Comparison of ENCODE assay signal across 8 cellular contexts in the genomic region with DNA sequence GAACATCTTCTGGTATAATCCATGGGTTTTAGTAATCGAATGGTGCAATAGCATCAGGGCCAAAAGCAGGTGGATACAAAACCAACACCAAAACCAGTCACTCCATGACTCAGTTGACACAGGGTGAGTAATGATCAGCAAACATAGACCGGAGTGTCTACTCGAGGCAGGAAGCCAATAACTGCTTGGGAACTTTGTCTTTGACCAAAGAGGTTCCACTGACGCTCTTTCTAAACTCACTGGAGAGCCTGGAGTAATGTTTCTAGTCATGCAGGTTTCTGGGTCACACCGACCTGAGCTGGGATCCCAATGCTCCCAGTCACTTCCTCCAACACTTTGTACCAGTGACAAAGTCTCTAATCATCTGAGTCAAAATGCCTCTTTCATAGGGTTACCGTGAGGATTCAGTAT. TPM values are rescaled to one million over a fixed set of nuclear protein-coding genes. Genes with fewer than 3 reads are reported as not detected.
A peak's percentile ranks its signal among the peaks of the same experiment; 100 is the strongest.
DNase-seq lines count a peak whose midpoint lies in the region; ATAC-seq and TF ChIP-seq lines count a peak whose summit lies in the region.

No MANE protein-coding gene starts in this region.

- no peak overlapping the region for H3K27ac ChIP-seq in RWPE1
- peak overlapping the region; percentile 47 to 79 (median 58) for H3K27ac ChIP-seq in right lobe of liver

- peaks cover 12 to 29% (median 21%) of the 10 kb centered on the region in 3 donors for H3K36me3 Mint-ChIP-seq in immature natural killer cell

- H3K9me3 ChIP-seq in right lobe of liver = no peaks in the 10 kb centered on the region

- peak; percentile 78 for ATAC-seq in GM18868 (IDR thresholded peaks at IDR 0.05; ENCODE audit: unreplicated experiment)
- ATAC-seq in HG02623 (IDR thresholded peaks at IDR 0.05; ENCODE audit: unreplicated experiment) = peak; percentile 58
- peak; percentile 93 to 98 (median 97) for ATAC-seq in right lobe of liver
- ATAC-seq in Right ventricle myocardium inferior = no peak
- no peak for ATAC-seq in sciatic nerve

- no peaks in the 10 kb centered on the region for H3K27me3 Mint-ChIP-seq in immature natural killer cell (ENCODE audit: low read depth in 3 of 3)

- H3K36me3 ChIP-seq in right lobe of liver = peaks cover 0 to 7% (median 0%) of the 10 kb centered on the region in 4 donors

- CTCF ChIA-PET in RWPE1 (lab: Yijun Ruan, JAX) = no interaction called here

- peaks cover 0 to 19% (median 6%) of the 10 kb centered on the region in 4 donors for H3K4me1 ChIP-seq in right lobe of liver

- no peaks in the 10 kb centered on the region for H3K27me3 ChIP-seq in right lobe of liver

- no peak overlapping the region for H3K4me3 Mint-ChIP-seq in immature natural killer cell

- TF ChIP-seq CTCF in RWPE1 (conservative IDR thresholded peaks at IDR 0.05; ENCODE audit: low read depth) (no peak), right lobe of liver (IDR thresholded peaks at IDR 0.05) (no peak)

- TF ChIP-seq POLR2A in right lobe of liver (IDR thresholded peaks at IDR 0.05) = peak; percentile 26

- no peak overlapping the region for H3K4me3 ChIP-seq in right lobe of liver

- H3K9me3 Mint-ChIP-seq in immature natural killer cell = no peaks in the 10 kb centered on the region

- peak; percentile 93 for DNase-seq in RWPE1 (ENCODE audit: low spot score)
- peak; percentile 51 to 79 (median 60) for DNase-seq in right lobe of liver
- DNase-seq in cerebellar cortex (ENCODE audit: low spot score) = no peak
- no peak for DNase-seq in immature natural killer cell
- DNase-seq in Right ventricle myocardium inferior (ENCODE audit: missing footprints) = no peak
- no peak for DNase-seq in sciatic nerve (ENCODE audit: low spot score)

- POLR2A ChIA-PET in RWPE1 (lab: Yijun Ruan, JAX; ENCODE audit: low non-redundant PET) = no interaction called here

- intact Hi-C loops in right lobe of liver (cut with DNase I) (no loop called here), Right ventricle myocardium inferior (cut with DNase I) (no loop called here), sciatic nerve (cut with DNase I) (no loop called here)

- WGBS in right lobe of liver (ENCODE audit: insufficient coverage, low coverage, low lambda C conversion rate, missing lambda C conversion rate) = 36% methylated on average over 4 of the region's 6 CpGs

- H3K4me1 Mint-ChIP-seq in immature natural killer cell = peaks cover 0 to 8% of the 10 kb centered on the region in 2 donors

- H3K27ac Mint-ChIP-seq in immature natural killer cell = peak overlapping the region in 1 of 6 donors; percentile 24

RNA-seq across cellular contexts. Expression of a gene that starts 30.9 kb away (rescaled TPM):
- total RNA-seq in right lobe of liver (1 to 10 TPM; 2.0 to 9.6 (median 5.0) TPM), Right ventricle myocardium inferior (0.60 TPM), sciatic nerve (5.9 TPM)
- 1 to 10 TPM in 2 of 3 donors, not detected in 1; 1.1 to 1.2 TPM for polyA plus RNA-seq in immature natural killer cell

Comparison
In these comparisons a context has a peak if more than half of its experiments do, and no peak if none do; other contexts are left out.
1. ATAC-seq: peak in GM18868 (single experiment), HG02623 (single experiment) and right lobe of liver (4 of 4); none in Right ventricle myocardium inferior (single experiment) and sciatic nerve (single experiment).
2. DNase-seq: peak in RWPE1 (single experiment) and right lobe of liver (3 of 3); none in cerebellar cortex (single experiment), immature natural killer cell (0 of 3), Right ventricle myocardium inferior (single experiment) and sciatic nerve (single experiment).